Comparison of ENCODE assay signal across 2 cellular contexts in the genomic region with DNA sequence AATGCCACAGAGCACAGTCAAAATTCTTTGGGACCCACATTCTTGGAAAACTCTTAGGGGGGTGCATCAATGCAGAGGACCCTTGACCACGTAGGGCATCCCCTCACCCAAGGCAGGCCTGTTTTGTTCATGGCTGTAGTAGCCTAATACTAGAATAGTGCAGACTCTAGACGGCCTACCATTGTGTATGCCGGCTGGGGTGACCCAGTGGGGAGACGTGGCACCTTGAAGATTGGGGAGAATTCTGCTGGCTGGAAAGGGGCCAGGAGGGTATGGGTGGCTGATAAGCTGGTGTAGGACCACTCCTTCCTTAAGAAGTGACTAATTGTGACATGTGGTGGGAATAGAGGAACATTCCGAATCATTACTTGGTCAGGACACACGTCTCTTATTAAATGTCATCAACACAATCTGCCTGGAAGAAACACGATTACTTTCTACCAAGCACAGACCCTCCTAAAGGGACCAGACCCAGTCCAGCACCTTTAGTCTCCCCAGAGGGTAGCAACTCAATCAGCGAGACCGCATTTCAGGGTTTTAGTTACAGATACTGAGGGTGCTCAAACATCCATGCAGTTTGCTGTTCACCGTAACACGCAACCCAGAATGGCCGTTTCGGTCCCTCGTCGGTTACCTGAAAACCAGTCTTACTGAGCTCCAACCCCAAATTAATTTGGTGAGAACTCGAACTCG.
TF ChIP-seq lines count a peak whose summit lies in the region.

No MANE protein-coding gene starts in this region.

TF ChIP-seq in SK-N-SH, 30 proteins besides CTCF, POLR2A, EP300 and RAD21 (continued from another document):
- TF ChIP-seq USF2 (IDR thresholded peaks at IDR 0.05; ENCODE audit: borderline replicate concordance, low read depth, low read length) = no peak
- TF ChIP-seq PBX3 (IDR thresholded peaks at IDR 0.05) = no peak
- TF ChIP-seq REST (IDR thresholded peaks at IDR 0.05; ENCODE audit: low read depth, low read length) = no peak
- TF ChIP-seq ZBTB33 (IDR thresholded peaks at IDR 0.05; ENCODE audit: borderline replicate concordance, low read depth) = no peak
- TF ChIP-seq USF1 (IDR thresholded peaks at IDR 0.05; ENCODE audit: borderline replicate concordance, low read depth) = no peak

TF ChIP-seq in SK-N-SH treated with all-trans-retinoic acid at 6 μM for 48 hours, 23 proteins besides CTCF, POLR2A, EP300 and RAD21 (continued from another document):
- no peak for TF ChIP-seq PATZ1 (CRISPR knock-in tag; IDR thresholded peaks at IDR 0.05; ENCODE audit: borderline replicate concordance)
- TF ChIP-seq ZNF8 (CRISPR knock-in tag; IDR thresholded peaks at IDR 0.05) = no peak
- no peak for TF ChIP-seq OSR1 (CRISPR knock-in tag; IDR thresholded peaks at IDR 0.05)
- no peak for TF ChIP-seq RARB (CRISPR knock-in tag; IDR thresholded peaks at IDR 0.05)
- no peak for TF ChIP-seq ZFP30 (CRISPR knock-in tag; IDR thresholded peaks at IDR 0.05)
- TF ChIP-seq BACH2 (CRISPR knock-in tag; IDR thresholded peaks at IDR 0.05; ENCODE audit: borderline replicate concordance) = no peak
